8 cellular contexts compared by ENCODE assay signal in the genomic region with DNA sequence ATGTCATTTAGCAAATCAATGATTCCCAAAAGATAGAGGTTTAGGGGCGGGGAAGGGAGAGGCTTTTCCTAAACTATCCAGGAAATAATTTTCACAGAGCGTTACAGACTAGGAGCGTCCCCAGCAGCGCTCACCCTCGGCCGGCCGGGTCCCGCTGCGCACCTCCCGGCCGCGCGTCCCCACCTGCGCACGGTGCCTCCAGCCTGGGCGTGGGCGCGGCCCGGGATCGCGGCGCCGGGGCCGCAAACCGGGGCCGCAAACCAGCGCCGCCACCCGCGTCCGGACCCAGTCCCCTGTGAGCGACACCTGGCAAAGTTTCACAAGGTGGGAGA. TPM values are rescaled to one million over a fixed set of nuclear protein-coding genes. Genes with fewer than 3 reads are reported as not detected.
DNase-seq lines count a peak whose midpoint lies in the region; ATAC-seq, FAIRE-seq and TF ChIP-seq lines count a peak whose summit lies in the region.

No MANE protein-coding gene starts in this region.

- H3K27ac ChIP-seq in DOHH2 (ENCODE audit: low read depth, low read length) = peak overlapping the region; percentile 55

- H3K27me3 ChIP-seq in DOHH2 (ENCODE audit: control insufficient read depth, low read length) (no peaks in the 10 kb centered on the region), bronchial epithelial cell (ENCODE audit: control insufficient read depth, insufficient read depth, low read length) (no peaks in the 10 kb centered on the region)

- peak; percentile 3 for ATAC-seq in GM21526 (IDR thresholded peaks at IDR 0.05; ENCODE audit: low FRiP score, unreplicated experiment)

- peaks cover 6% of the 10 kb centered on the region for H3K27me3 Mint-ChIP-seq in mesothelial cell of epicardium (ENCODE audit: low read depth)

- peaks cover 5% of the 10 kb centered on the region; the same call in 1 of the 2 replicates for H3F3A ChIP-seq in DOHH2 (ENCODE audit: control insufficient read depth, insufficient read depth)

- H3K36me3 ChIP-seq in DOHH2 (ENCODE audit: control insufficient read depth, low read length) (peaks cover 13% of the 10 kb centered on the region), bronchial epithelial cell (ENCODE audit: control insufficient read depth, insufficient read depth, low read length) (no peaks in the 10 kb centered on the region)

- no peaks in the 10 kb centered on the region for H3K9me3 Mint-ChIP-seq in mesothelial cell of epicardium

- H3K79me2 ChIP-seq in DOHH2 (ENCODE audit: control insufficient read depth, low read length) = peaks cover 53% of the 10 kb centered on the region

- no peaks in the 10 kb centered on the region for H3K9me2 ChIP-seq in DOHH2 (replicated peaks; ENCODE audit: control insufficient read depth, low read length)

- DNase-seq in LNCaP clone FGC (ENCODE audit: low read depth) (no peak), bronchial epithelial cell (ENCODE audit: low read depth) (no peak), mesothelial cell of epicardium (ENCODE audit: low spot score in 2 of 2, unreplicated experiment in 2 of 2) (no peak), hypothalamus (lab: John Stamatoyannopoulos, UW) (no peak), AG08395 (ENCODE audit: low spot score) (no peak), AML-193 (lab: John Stamatoyannopoulos, UW) (no peak)

- peak overlapping the region; percentile 90 for H3K4me2 ChIP-seq in DOHH2 (ENCODE audit: low read length)

- no peaks in the 10 kb centered on the region for H3K9me3 ChIP-seq in DOHH2 (ENCODE audit: control insufficient read depth, insufficient read depth, low read length)

- H3K4me3 ChIP-seq in DOHH2 (ENCODE audit: low read length) = peak overlapping the region; percentile 91
- H3K4me3 ChIP-seq in LNCaP clone FGC (ENCODE audit: low read depth, low read length) = peak overlapping the region; percentile 80
- H3K4me3 ChIP-seq in bronchial epithelial cell (ENCODE audit: low read depth, low read length) = peak overlapping the region; percentile 93

- peaks cover 27% of the 10 kb centered on the region for H3K4me1 Mint-ChIP-seq in mesothelial cell of epicardium

- H3K36me3 Mint-ChIP-seq in mesothelial cell of epicardium = no peaks in the 10 kb centered on the region

- FAIRE-seq in bronchial epithelial cell (lab: Jason Lieb, UNC) = no peak

- peak overlapping the region; percentile 81 for H3K27ac Mint-ChIP-seq in mesothelial cell of epicardium

- H3K4me3 Mint-ChIP-seq in mesothelial cell of epicardium = peak overlapping the region; percentile 73

- TF ChIP-seq CTCF in DOHH2 (IDR thresholded peaks at IDR 0.05; ENCODE audit: low read depth, low read length, poor library complexity, severe bottlenecking) = no peak
- TF ChIP-seq CTCF in LNCaP clone FGC (IDR thresholded peaks at IDR 0.05; ENCODE audit: control insufficient read depth, extremely low read depth, insufficient read depth) = no peak
- no peak for TF ChIP-seq CTCF in bronchial epithelial cell (IDR thresholded peaks at IDR 0.05; ENCODE audit: insufficient read depth, low read length, severe bottlenecking)
- TF ChIP-seq CTCF in mesothelial cell of epicardium (IDR thresholded peaks at IDR 0.05; ENCODE audit: unreplicated experiment) = no peak

- peaks cover 10% of the 10 kb centered on the region for H3K4me1 ChIP-seq in DOHH2 (ENCODE audit: control insufficient read depth, low read length)

- H4K20me1 ChIP-seq in DOHH2 (ENCODE audit: control insufficient read depth, insufficient read depth, low read depth, low read length) = no peaks in the 10 kb centered on the region

RNA-seq across cellular contexts. Expression of a gene that starts 0.7 kb away (rescaled TPM):
- total RNA-seq in bronchial epithelial cell (8.7 and 9.7 TPM in 2 replicates), mesothelial cell of epicardium (16.7 to 18.3 TPM (median 17.5 TPM) in 3 replicates)
